ENCODE assay signal across 1 cellular context in genomic region chr12:33180921-33181320, GRCh38.
TF ChIP-seq lines count a peak whose summit lies in the region.

No MANE protein-coding gene starts in this region.

TF ChIP-seq in GM23338, 12 proteins besides CTCF, POLR2A, EP300 and RAD21 (continued from another document):
- no peak for TF ChIP-seq ZNF462 (CRISPR knock-in tag; IDR thresholded peaks at IDR 0.05)
- no peak for TF ChIP-seq STAT1 (IDR thresholded peaks at IDR 0.05; ENCODE audit: unreplicated experiment)
- no peak for TF ChIP-seq NANOG (IDR thresholded peaks at IDR 0.05; ENCODE audit: borderline replicate concordance)
- TF ChIP-seq, protein P1, sequence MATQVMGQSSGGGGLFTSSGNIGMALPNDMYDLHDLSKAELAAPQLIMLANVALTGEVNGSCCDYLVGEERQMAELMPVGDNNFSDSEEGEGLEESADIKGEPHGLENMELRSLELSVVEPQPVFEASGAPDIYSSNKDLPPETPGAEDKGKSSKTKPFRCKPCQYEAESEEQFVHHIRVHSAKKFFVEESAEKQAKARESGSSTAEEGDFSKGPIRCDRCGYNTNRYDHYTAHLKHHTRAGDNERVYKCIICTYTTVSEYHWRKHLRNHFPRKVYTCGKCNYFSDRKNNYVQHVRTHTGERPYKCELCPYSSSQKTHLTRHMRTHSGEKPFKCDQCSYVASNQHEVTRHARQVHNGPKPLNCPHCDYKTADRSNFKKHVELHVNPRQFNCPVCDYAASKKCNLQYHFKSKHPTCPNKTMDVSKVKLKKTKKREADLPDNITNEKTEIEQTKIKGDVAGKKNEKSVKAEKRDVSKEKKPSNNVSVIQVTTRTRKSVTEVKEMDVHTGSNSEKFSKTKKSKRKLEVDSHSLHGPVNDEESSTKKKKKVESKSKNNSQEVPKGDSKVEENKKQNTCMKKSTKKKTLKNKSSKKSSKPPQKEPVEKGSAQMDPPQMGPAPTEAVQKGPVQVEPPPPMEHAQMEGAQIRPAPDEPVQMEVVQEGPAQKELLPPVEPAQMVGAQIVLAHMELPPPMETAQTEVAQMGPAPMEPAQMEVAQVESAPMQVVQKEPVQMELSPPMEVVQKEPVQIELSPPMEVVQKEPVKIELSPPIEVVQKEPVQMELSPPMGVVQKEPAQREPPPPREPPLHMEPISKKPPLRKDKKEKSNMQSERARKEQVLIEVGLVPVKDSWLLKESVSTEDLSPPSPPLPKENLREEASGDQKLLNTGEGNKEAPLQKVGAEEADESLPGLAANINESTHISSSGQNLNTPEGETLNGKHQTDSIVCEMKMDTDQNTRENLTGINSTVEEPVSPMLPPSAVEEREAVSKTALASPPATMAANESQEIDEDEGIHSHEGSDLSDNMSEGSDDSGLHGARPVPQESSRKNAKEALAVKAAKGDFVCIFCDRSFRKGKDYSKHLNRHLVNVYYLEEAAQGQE (IDR thresholded peaks at IDR 0.05; ENCODE audit: unreplicated experiment), result no peak
- no peak for TF ChIP-seq ZNF331 (CRISPR knock-in tag; IDR thresholded peaks at IDR 0.05; ENCODE audit: low read depth)
